ENCODE assay signal across 16 cellular contexts in genomic region chr13:113639661-113640262, GRCh38. TPM values are rescaled to one million over a fixed set of nuclear protein-coding genes. Genes with fewer than 3 reads are reported as not detected.
A peak's percentile ranks its signal among the peaks of the same experiment; 100 is the strongest.
DNase-seq lines count a peak whose midpoint lies in the region; ATAC-seq and TF ChIP-seq lines count a peak whose summit lies in the region.
"Had no signal": no experiment of that assay in that cellular context is flagged by ENCODE, and none has a peak within 500 bp of the region (broad histone marks: within the 10 kb centered on the region; RNA-seq: fewer than 3 reads in every experiment).

No MANE protein-coding gene starts in this region.

- DNase-seq in activated CD4-positive, CD25-positive, alpha-beta regulatory T cell treated with anti-CD3 and anti-CD28 coated beads, Interleukin-2, amount 50 U/mL, for 72 hours: peak; percentile 16
- DNase-seq in activated CD4-positive, CD25-positive, alpha-beta regulatory T cell (lab: John Stamatoyannopoulos, UW): no peak
- no peak for DNase-seq in LNCaP clone FGC (ENCODE audit: low read depth)
- peak; percentile 81 for DNase-seq in cardiac septum (ENCODE audit: low spot score)
- DNase-seq in ovary: peak in 3 of 5 donors; percentile 2 to 23 (median 9)
- DNase-seq in amygdala (lab: John Stamatoyannopoulos, UW): no peak
- DNase-seq: activated naive CD4-positive, alpha-beta T cell treated with anti-CD3 and anti-CD28 coated beads for 36 hours; DMS79; effector CD8-positive, alpha-beta T cell; NCI-H1105 treated with DMSO at 0.1 percent for 48 hours had no signal

- no peak for TF ChIP-seq EP300 in ovary (IDR thresholded peaks at IDR 0.05)

- intact Hi-C loops in cardiac septum (cut with DNase I) (no loop called here), ovary (cut with DNase I) (no loop called here)

- no peaks in the 10 kb centered on the region for H3K36me3 ChIP-seq in ovary

- no peak for TF ChIP-seq CTCF in LNCaP clone FGC (IDR thresholded peaks at IDR 0.05; ENCODE audit: control insufficient read depth, extremely low read depth, insufficient read depth)
- TF ChIP-seq CTCF in ovary (IDR thresholded peaks at IDR 0.05): no peak

- ATAC-seq in HG02938 (IDR thresholded peaks at IDR 0.05; ENCODE audit: unreplicated experiment) (no peak), HG03025 (IDR thresholded peaks at IDR 0.05; ENCODE audit: low FRiP score, unreplicated experiment) (no peak)

- H3K4me1 ChIP-seq in ovary (ENCODE audit: insufficient read depth): no peaks in the 10 kb centered on the region
- H3K4me1 ChIP-seq: upper lobe of left lung had no signal

- no peaks in the 10 kb centered on the region for H3K9me3 ChIP-seq in ovary
- H3K9me3 ChIP-seq: upper lobe of left lung had no signal

- 95 to 98% (median 97%) methylated on average over 26 of the region's 26 CpGs for WGBS in ovary, 3 donors

- no peak overlapping the region for H3K27ac ChIP-seq in ovary
- H3K27ac ChIP-seq: 22Rv1, HL-60, upper lobe of left lung had no signal

- peak overlapping the region; percentile 38 for H3K4me3 ChIP-seq in LNCaP clone FGC (ENCODE audit: low read depth, low read length)
- H3K4me3 ChIP-seq in ovary: no peak overlapping the region
- H3K4me3 ChIP-seq: smooth muscle cell, upper lobe of left lung had no signal

- no peaks in the 10 kb centered on the region for H3K27me3 ChIP-seq in ovary
- H3K27me3 ChIP-seq: upper lobe of left lung had no signal

- TF ChIP-seq POLR2A in ovary (IDR thresholded peaks at IDR 0.05): no peak

RNA-seq across cellular contexts. Expression of gene ATP4B, which starts 18.2 kb away (rescaled TPM):
- not detected for total RNA-seq in cardiac septum
- total RNA-seq in ovary: under 1 TPM in 1 of 7 donors, not detected in 6; 0.28 TPM
- not detected for polyA plus RNA-seq in ovary
- total RNA-seq: activated naive CD4-positive, alpha-beta T cell treated with anti-CD3 and anti-CD28 coated beads for 36 hours; smooth muscle cell; upper lobe of left lung had no signal
- polyA plus RNA-seq: smooth muscle cell had no signal

RNA-seq across cellular contexts. Expression of gene GRK1, which starts 27.3 kb away (rescaled TPM):
- total RNA-seq in cardiac septum (0.48 TPM), ovary (under 1 TPM in 2 of 7 donors, not detected in 5; 0.07 to 0.10 TPM)
- polyA plus RNA-seq in ovary: under 1 TPM in 1 of 2 donors, not detected in 1; 0.02 TPM
- total RNA-seq: smooth muscle cell had no signal
- polyA plus RNA-seq: smooth muscle cell had no signal

RNA-seq across cellular contexts. Expression of gene TFDP1, which starts 55.2 kb away (rescaled TPM):
- total RNA-seq in cardiac septum (38.8 TPM), ovary (10 to 100 TPM in 6 of 7 donors, 1 to 10 TPM in 1; 8.8 to 45.6 (median 33.8) TPM)
- 10 to 100 TPM; 22.2 to 40.5 TPM for polyA plus RNA-seq in ovary

Comparison
In these comparisons a context has a peak if more than half of its experiments do, and no peak if none do; other contexts are left out.
1. DNase-seq: peak in activated CD4-positive, CD25-positive, alpha-beta regulatory T cell treated with anti-CD3 and anti-CD28 coated beads, Interleukin-2, amount 50 U/mL, for 72 hours (single experiment), cardiac septum (single experiment) and ovary (3 of 5); none in activated CD4-positive, CD25-positive, alpha-beta regulatory T cell (0 of 4), LNCaP clone FGC (single experiment) and amygdala (0 of 56).